Comparison of ENCODE assay signal across 9 cellular contexts in genomic region chr22:23893446-23893956, GRCh38. TPM values are rescaled to one million over a fixed set of nuclear protein-coding genes. Genes with fewer than 3 reads are reported as not detected.
DNase-seq lines count a peak whose midpoint lies in the region; ATAC-seq, FAIRE-seq and TF ChIP-seq lines count a peak whose summit lies in the region.
"Had no signal": no experiment of that assay in that cellular context is flagged by ENCODE, and none has a peak within 500 bp of the region (broad histone marks: within the 10 kb centered on the region; RNA-seq: fewer than 3 reads in every experiment).

No MANE protein-coding gene starts in this region.

- POLR2A ChIA-PET in activated naive CD8-positive, alpha-beta T cell treated with anti-CD3 and anti-CD28 coated beads, Interleukin-2, amount 10 ng/mL, durations not matched to agents 7 days and 5 days (lab: Charles Lee) = interaction anchor here (0.6 to 3.3 kb wide), 19 partner anchors 8 to 662 kb away, joined by 3 to 53 read pairs (median 3); partner anchors contain the start of genes C22orf15, CABIN1, GUCD1 and SLC2A11

- H3K9me3 Mint-ChIP-seq in T-helper 1 cell treated with Interleukin-12 subunit alpha and Interleukin-12 subunit beta and Interleukin-4 antibody, amounts not matched to agents 30 μg/mL and 1 μg/mL, for 36 hours = no peaks in the 10 kb centered on the region
- no peaks in the 10 kb centered on the region for H3K9me3 Mint-ChIP-seq in activated naive CD8-positive, alpha-beta T cell treated with anti-CD3 and anti-CD28 coated beads, Interleukin-2, amount 10 ng/mL, durations not matched to agents 7 days and 5 days

- no peak for TF ChIP-seq CTCF in kidney (IDR thresholded peaks at IDR 0.05; ENCODE audit: borderline replicate concordance, extremely low read depth, insufficient read depth)

- WGBS in aorta, 2 donors = 28 to 31% methylated on average over 10 of the region's 10 CpGs

- no peaks in the 10 kb centered on the region for H3K27me3 ChIP-seq in aorta (ENCODE audit: control insufficient read depth in 1 of 2, insufficient read depth in 2 of 2, low read length in 1 of 2)

- H3K36me3 Mint-ChIP-seq in T-helper 1 cell treated with Interleukin-12 subunit alpha and Interleukin-12 subunit beta and Interleukin-4 antibody, amounts not matched to agents 30 μg/mL and 1 μg/mL, for 36 hours (ENCODE audit: low read depth) = peaks cover 25% of the 10 kb centered on the region
- H3K36me3 Mint-ChIP-seq in activated naive CD8-positive, alpha-beta T cell treated with anti-CD3 and anti-CD28 coated beads, Interleukin-2, amount 10 ng/mL, durations not matched to agents 7 days and 5 days = peaks cover 18% of the 10 kb centered on the region

- peak overlapping the region; percentile 62 to 73 for H3K4me3 ChIP-seq in kidney (ENCODE audit: low read length in 2 of 2)
- H3K4me3 ChIP-seq in aorta (ENCODE audit: low read length in 2 of 2) = peak overlapping the region in 1 of 2 donors; percentile 5

- H3K4me1 ChIP-seq in kidney (ENCODE audit: control insufficient read depth in 1 of 2, insufficient read depth in 1 of 2, low read depth in 1 of 2, low read length in 2 of 2) = peaks cover 25 to 36% of the 10 kb centered on the region in 2 donors
- no peaks in the 10 kb centered on the region for H3K4me1 ChIP-seq in aorta (ENCODE audit: control insufficient read depth in 1 of 2, insufficient read depth in 2 of 2, low read length in 2 of 2)

- no peak for ATAC-seq in activated naive CD8-positive, alpha-beta T cell treated with anti-CD3 and anti-CD28 coated beads, Interleukin-2, amount 10 ng/mL, durations not matched to agents 7 days and 5 days (ENCODE audit: low read depth)
- no peak for ATAC-seq in aorta (ENCODE audit: low FRiP score)

- H3K4me1 Mint-ChIP-seq in T-helper 1 cell treated with Interleukin-12 subunit alpha and Interleukin-12 subunit beta and Interleukin-4 antibody, amounts not matched to agents 30 μg/mL and 1 μg/mL, for 36 hours (ENCODE audit: low read depth) = peaks cover 18% of the 10 kb centered on the region
- H3K4me1 Mint-ChIP-seq in activated naive CD8-positive, alpha-beta T cell treated with anti-CD3 and anti-CD28 coated beads, Interleukin-2, amount 10 ng/mL, durations not matched to agents 7 days and 5 days = peaks cover 22% of the 10 kb centered on the region

- H3K9me3 ChIP-seq in kidney (ENCODE audit: control insufficient read depth in 1 of 2, low read length in 2 of 2) (no peaks in the 10 kb centered on the region), aorta (ENCODE audit: control insufficient read depth, low read length) (no peaks in the 10 kb centered on the region)

- DNase-seq in T-helper 1 cell (no peak), kidney (no peak), substantia nigra (lab: John Stamatoyannopoulos, UW) (peak in 1 of 49 donors; percentile 64), aorta (no peak), GM19238 (ENCODE audit: insufficient read length, low spot score) (no peak), ureter (ENCODE audit: low spot score) (no peak)
- no peak for DNase-seq in activated naive CD8-positive, alpha-beta T cell treated with anti-CD3 and anti-CD28 coated beads, Interleukin-2, amount 10 ng/mL, durations not matched to agents 7 days and 5 days

- peak overlapping the region; percentile 90 for H3K4me3 Mint-ChIP-seq in T-helper 1 cell treated with Interleukin-12 subunit alpha and Interleukin-12 subunit beta and Interleukin-4 antibody, amounts not matched to agents 30 μg/mL and 1 μg/mL, for 36 hours
- H3K4me3 Mint-ChIP-seq in activated naive CD8-positive, alpha-beta T cell treated with anti-CD3 and anti-CD28 coated beads, Interleukin-2, amount 10 ng/mL, durations not matched to agents 7 days and 5 days = peak overlapping the region; percentile 96

- intact Hi-C loops in kidney (cut with DNase I) (no loop called here), aorta (cut with DNase I) (loop anchor here in 1 of 2 donors (5.0 kb wide), 1 partner anchor 36 kb away; the partner anchor contains the start of gene SLC2A11)

- H3K27me3 Mint-ChIP-seq in T-helper 1 cell treated with Interleukin-12 subunit alpha and Interleukin-12 subunit beta and Interleukin-4 antibody, amounts not matched to agents 30 μg/mL and 1 μg/mL, for 36 hours (ENCODE audit: low read depth) = no peaks in the 10 kb centered on the region
- H3K27me3 Mint-ChIP-seq in activated naive CD8-positive, alpha-beta T cell treated with anti-CD3 and anti-CD28 coated beads, Interleukin-2, amount 10 ng/mL, durations not matched to agents 7 days and 5 days = no peaks in the 10 kb centered on the region

- FAIRE-seq in kidney (lab: Jason Lieb, UNC) = no peak
- FAIRE-seq: A204.1 had no signal

- peak overlapping the region; percentile 43 to 79 for H3K9ac ChIP-seq in kidney (ENCODE audit: low read length in 2 of 2)

- H3K36me3 ChIP-seq in kidney (ENCODE audit: control insufficient read depth in 1 of 2, insufficient read depth in 2 of 2, low read length in 2 of 2) = peaks cover 3 to 14% of the 10 kb centered on the region in 2 donors
- peaks cover 0 to 2% of the 10 kb centered on the region in 2 donors for H3K36me3 ChIP-seq in aorta (ENCODE audit: control insufficient read depth in 1 of 2, insufficient read depth in 2 of 2, low read length in 1 of 2)

- H3K27ac Mint-ChIP-seq in T-helper 1 cell treated with Interleukin-12 subunit alpha and Interleukin-12 subunit beta and Interleukin-4 antibody, amounts not matched to agents 30 μg/mL and 1 μg/mL, for 36 hours = peak overlapping the region; percentile 95
- peak overlapping the region; percentile 99 for H3K27ac Mint-ChIP-seq in activated naive CD8-positive, alpha-beta T cell treated with anti-CD3 and anti-CD28 coated beads, Interleukin-2, amount 10 ng/mL, durations not matched to agents 7 days and 5 days

- peak overlapping the region; percentile 98 to 99 for H3K27ac ChIP-seq in kidney (ENCODE audit: low read depth in 2 of 2, low read length in 2 of 2)
- H3K27ac ChIP-seq in substantia nigra (ENCODE audit: low read depth, low read length, poor library complexity, severe bottlenecking) = peak overlapping the region; percentile 97
- peak overlapping the region in 1 of 2 donors; percentile 34 for H3K27ac ChIP-seq in aorta (ENCODE audit: low read depth in 1 of 2, low read length in 2 of 2)

RNA-seq across cellular contexts. Expression of gene MIF, which starts 0.7 kb away (rescaled TPM):
- 100 to 1,000 TPM; 776 to 848 TPM for total RNA-seq in activated naive CD8-positive, alpha-beta T cell treated with anti-CD3 and anti-CD28 coated beads, Interleukin-2, amount 10 ng/mL, durations not matched to agents 7 days and 5 days
- total RNA-seq in kidney (505 TPM), aorta (100 to 1,000 TPM; 278 to 316 TPM), ureter (528 TPM)
- polyA plus RNA-seq in kidney (ENCODE audit: insufficient read depth, low read depth, low replicate concordance) (1,211 TPM), aorta (100 to 1,000 TPM; 362 to 373 TPM)

RNA-seq across cellular contexts. Expression of gene SLC2A11, which starts 35.8 kb away (rescaled TPM):
- total RNA-seq in activated naive CD8-positive, alpha-beta T cell treated with anti-CD3 and anti-CD28 coated beads, Interleukin-2, amount 10 ng/mL, durations not matched to agents 7 days and 5 days = 10 to 100 TPM; 10.0 to 12.1 TPM
- total RNA-seq in kidney (28.9 TPM), aorta (10 to 100 TPM in 1 of 2 donors, 1 to 10 TPM in 1; 4.8 to 14.4 TPM), ureter (15.0 TPM)
- polyA plus RNA-seq in kidney (ENCODE audit: insufficient read depth, low read depth, low replicate concordance) (23.7 TPM), aorta (10 to 100 TPM; 16.7 TPM)

RNA-seq across cellular contexts. Expression of gene DERL3, which starts 54.7 kb away (rescaled TPM):
- 1 to 10 TPM; 9.6 to 9.9 TPM for total RNA-seq in activated naive CD8-positive, alpha-beta T cell treated with anti-CD3 and anti-CD28 coated beads, Interleukin-2, amount 10 ng/mL, durations not matched to agents 7 days and 5 days
- total RNA-seq in kidney (24.7 TPM), aorta (1 to 10 TPM; 1.9 to 3.9 TPM), ureter (11.4 TPM)
- polyA plus RNA-seq in kidney (ENCODE audit: insufficient read depth, low read depth, low replicate concordance) (3.1 TPM), aorta (1 to 10 TPM; 1.4 to 6.1 TPM)
